20 cellular contexts compared by ENCODE assay signal in the genomic region with DNA sequence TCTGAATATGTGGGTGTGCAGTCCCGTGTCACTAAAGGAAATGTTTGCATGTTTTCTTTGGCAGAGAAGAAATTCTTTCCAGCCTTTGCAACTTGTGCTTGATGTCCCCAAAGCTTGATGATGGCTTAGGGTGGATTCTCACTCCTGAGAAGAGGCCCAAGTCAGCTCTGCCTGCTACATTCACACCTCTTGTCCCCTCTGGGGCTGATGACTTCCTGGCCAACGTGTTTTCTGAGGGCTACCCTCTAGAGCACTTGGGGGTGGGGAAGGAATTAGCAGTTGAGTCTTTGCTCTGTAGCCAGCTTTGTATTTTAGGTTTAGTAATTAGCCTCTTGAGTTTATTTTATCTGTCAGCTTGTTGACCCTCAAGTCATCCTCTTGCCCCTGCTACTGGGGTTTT. TPM values are rescaled to one million over a fixed set of nuclear protein-coding genes. Genes with fewer than 3 reads are reported as not detected.
DNase-seq lines count a peak whose midpoint lies in the region; ATAC-seq, FAIRE-seq and TF ChIP-seq lines count a peak whose summit lies in the region.
"Had no signal": no experiment of that assay in that cellular context is flagged by ENCODE, and none has a peak within 500 bp of the region (broad histone marks: within the 10 kb centered on the region; RNA-seq: fewer than 3 reads in every experiment).

No MANE protein-coding gene starts in this region.

- H3K4me1 Mint-ChIP-seq in natural killer cell = peaks cover 7 to 10% of the 10 kb centered on the region in 2 donors
- H3K4me1 Mint-ChIP-seq in T-helper 2 cell treated with Interferon-gamma antibody and Interleukin-4, amounts not matched to agents 5 μg/mL and 100 μg/mL, for 36 hours (ENCODE audit: low read depth) = no peaks in the 10 kb centered on the region
- H3K4me1 Mint-ChIP-seq: CD4-positive, alpha-beta memory T cell had no signal

- H3K36me3 Mint-ChIP-seq in natural killer cell = no peaks in the 10 kb centered on the region
- H3K36me3 Mint-ChIP-seq in T-helper 2 cell treated with Interferon-gamma antibody and Interleukin-4, amounts not matched to agents 5 μg/mL and 100 μg/mL, for 36 hours (ENCODE audit: low read depth) = no peaks in the 10 kb centered on the region

- ATAC-seq in natural killer cell = peak; percentile 38 to 68 (median 65)
- no peak for ATAC-seq in sciatic nerve

- peak; percentile 36 for FAIRE-seq in bronchial epithelial cell (lab: Jason Lieb, UNC)
- FAIRE-seq: A204.1, G401.6, GM12892, H54 had no signal

- H3K27ac Mint-ChIP-seq in natural killer cell = no peak overlapping the region
- no peak overlapping the region for H3K27ac Mint-ChIP-seq in T-helper 2 cell treated with Interferon-gamma antibody and Interleukin-4, amounts not matched to agents 5 μg/mL and 100 μg/mL, for 36 hours
- H3K27ac Mint-ChIP-seq: CD4-positive, alpha-beta memory T cell had no signal

- no peak overlapping the region for H3K4me3 ChIP-seq in bronchial epithelial cell (ENCODE audit: low read depth, low read length)
- H3K4me3 ChIP-seq: HAP-1 had no signal

- H3K36me3 ChIP-seq in bronchial epithelial cell (ENCODE audit: control insufficient read depth, insufficient read depth, low read length) = peaks cover 1% of the 10 kb centered on the region
- H3K36me3 ChIP-seq: BE2C, HAP-1 had no signal

- no peaks in the 10 kb centered on the region for H3K9me3 Mint-ChIP-seq in natural killer cell
- no peaks in the 10 kb centered on the region for H3K9me3 Mint-ChIP-seq in T-helper 2 cell treated with Interferon-gamma antibody and Interleukin-4, amounts not matched to agents 5 μg/mL and 100 μg/mL, for 36 hours
- H3K9me3 Mint-ChIP-seq: CD4-positive, alpha-beta memory T cell had no signal

- intact Hi-C loops in natural killer cell (cut with micrococcal nuclease) = no loop called here
- intact Hi-C loops in sciatic nerve (cut with DNase I) = no loop called here

- DNase-seq in NK-92 treated with Interleukin-12 subunit alpha and Interleukin-12 subunit beta, amount 100 ng/mL, for 24 hours (lab: John Stamatoyannopoulos, UW) = peak; percentile 43
- no peak for DNase-seq in NK-92 (lab: John Stamatoyannopoulos, UW; ENCODE audit: unreplicated experiment)
- no peak for DNase-seq in bronchial epithelial cell (ENCODE audit: low read depth)
- no peak for DNase-seq in natural killer cell
- no peak for DNase-seq in COR-L47 (lab: John Stamatoyannopoulos, UW)
- DNase-seq in sciatic nerve (ENCODE audit: low spot score) = no peak
- no peak for DNase-seq in T-helper 2 cell treated with Interferon-gamma antibody and Interleukin-4, amounts not matched to agents 5 μg/mL and 100 μg/mL, for 36 hours (ENCODE audit: low spot score)
- DNase-seq: AML-193; BE2C; C1 segment of cervical spinal cord; Caco-2; CD4-positive, alpha-beta memory T cell; DMS153; DND-41; GOT3 had no signal

- TF ChIP-seq CTCF in bronchial epithelial cell (IDR thresholded peaks at IDR 0.05; ENCODE audit: insufficient read depth, low read length, severe bottlenecking) = no peak
- TF ChIP-seq CTCF in natural killer cell (IDR thresholded peaks at IDR 0.05) = no peak

- H3K27me3 Mint-ChIP-seq in natural killer cell (ENCODE audit: low read depth in 2 of 2) = peaks cover 0 to 3% of the 10 kb centered on the region in 2 donors
- peaks cover 6% of the 10 kb centered on the region for H3K27me3 Mint-ChIP-seq in T-helper 2 cell treated with Interferon-gamma antibody and Interleukin-4, amounts not matched to agents 5 μg/mL and 100 μg/mL, for 36 hours (ENCODE audit: low read depth)
- H3K27me3 Mint-ChIP-seq: CD4-positive, alpha-beta memory T cell had no signal

- no peaks in the 10 kb centered on the region for H3K27me3 ChIP-seq in bronchial epithelial cell (ENCODE audit: control insufficient read depth, insufficient read depth, low read length)
- H3K27me3 ChIP-seq: BE2C had no signal

- no peak overlapping the region for H3K4me3 Mint-ChIP-seq in natural killer cell
- no peak overlapping the region for H3K4me3 Mint-ChIP-seq in T-helper 2 cell treated with Interferon-gamma antibody and Interleukin-4, amounts not matched to agents 5 μg/mL and 100 μg/mL, for 36 hours
- H3K4me3 Mint-ChIP-seq: CD4-positive, alpha-beta memory T cell had no signal

RNA-seq across cellular contexts. Expression of gene CYSTM1, which starts 19.7 kb away (rescaled TPM):
- total RNA-seq in bronchial epithelial cell (22.4 and 25.5 TPM in 2 replicates), natural killer cell (1 to 10 TPM; 3.9 to 4.9 (median 4.2) TPM), sciatic nerve (49.5 TPM)
